12 cellular contexts compared by ENCODE assay signal in the genomic region with DNA sequence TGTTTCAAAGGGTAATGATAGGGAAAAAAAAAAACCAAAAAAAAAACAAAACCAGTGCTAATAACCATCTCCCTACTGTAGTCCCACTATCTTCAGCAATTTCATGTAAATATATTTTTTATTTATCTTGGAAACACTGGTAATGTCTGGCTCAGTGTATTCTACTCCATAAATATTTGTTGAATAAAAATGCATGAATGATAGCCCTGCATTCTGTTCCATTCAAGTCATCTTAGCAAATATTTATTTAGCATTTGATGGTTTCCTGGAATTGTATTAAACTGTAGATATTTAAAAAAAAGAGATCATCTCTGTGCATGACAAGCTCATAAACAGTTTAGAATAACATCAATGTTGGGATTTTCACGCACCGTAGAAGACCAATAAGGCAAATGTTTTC.
"Had no signal": no experiment of that assay in that cellular context is flagged by ENCODE, and none has a peak within 500 bp of the region (broad histone marks: within the 10 kb centered on the region; RNA-seq: fewer than 3 reads in every experiment).

No MANE protein-coding gene starts in this region.

- H3K4me3 Mint-ChIP-seq: activated CD4-positive, alpha-beta T cell treated with anti-CD3 and anti-CD28 coated beads, Interleukin-2, amount 10 ng/mL, durations not matched to agents 7 days and 5 days; activated CD8-positive, alpha-beta memory T cell treated with anti-CD3 and anti-CD28 coated beads, Interleukin-2, amount 10 ng/mL, durations not matched to agents 7 days and 5 days; T-helper 2 cell treated with Interferon-gamma antibody and Interleukin-4, amounts not matched to agents 5 μg/mL and 100 μg/mL, for 36 hours had no signal

- FAIRE-seq: pancreas had no signal

- H3K27ac Mint-ChIP-seq: activated CD4-positive, alpha-beta T cell treated with anti-CD3 and anti-CD28 coated beads, Interleukin-2, amount 10 ng/mL, durations not matched to agents 7 days and 5 days; activated CD8-positive, alpha-beta memory T cell treated with anti-CD3 and anti-CD28 coated beads, Interleukin-2, amount 10 ng/mL, durations not matched to agents 7 days and 5 days; T-helper 2 cell treated with Interferon-gamma antibody and Interleukin-4, amounts not matched to agents 5 μg/mL and 100 μg/mL, for 36 hours had no signal

- H3K9me3 Mint-ChIP-seq: activated CD4-positive, alpha-beta T cell treated with anti-CD3 and anti-CD28 coated beads, Interleukin-2, amount 10 ng/mL, durations not matched to agents 7 days and 5 days; T-helper 2 cell treated with Interferon-gamma antibody and Interleukin-4, amounts not matched to agents 5 μg/mL and 100 μg/mL, for 36 hours had no signal

- ATAC-seq: activated CD8-positive, alpha-beta memory T cell treated with anti-CD3 and anti-CD28 coated beads, Interleukin-2, amount 10 ng/mL, durations not matched to agents 7 days and 5 days; gastroesophageal sphincter; pancreas; sciatic nerve had no signal

- DNase-seq: activated CD4-positive, alpha-beta T cell treated with anti-CD3 and anti-CD28 coated beads, Interleukin-2, amount 10 ng/mL, durations not matched to agents 7 days and 5 days; activated CD4-positive, CD25-positive, alpha-beta regulatory T cell; activated CD8-positive, alpha-beta memory T cell treated with anti-CD3 and anti-CD28 coated beads, Interleukin-2, amount 10 ng/mL, durations not matched to agents 7 days and 5 days; activated naive CD4-positive, alpha-beta T cell; adrenal gland; dorsolateral prefrontal cortex; erythroblast; mammary epithelial cell; pancreas had no signal

- H3K27me3 Mint-ChIP-seq: activated CD4-positive, alpha-beta T cell treated with anti-CD3 and anti-CD28 coated beads, Interleukin-2, amount 10 ng/mL, durations not matched to agents 7 days and 5 days had no signal
